Comparison of ENCODE assay signal across 13 cellular contexts in the genomic region with DNA sequence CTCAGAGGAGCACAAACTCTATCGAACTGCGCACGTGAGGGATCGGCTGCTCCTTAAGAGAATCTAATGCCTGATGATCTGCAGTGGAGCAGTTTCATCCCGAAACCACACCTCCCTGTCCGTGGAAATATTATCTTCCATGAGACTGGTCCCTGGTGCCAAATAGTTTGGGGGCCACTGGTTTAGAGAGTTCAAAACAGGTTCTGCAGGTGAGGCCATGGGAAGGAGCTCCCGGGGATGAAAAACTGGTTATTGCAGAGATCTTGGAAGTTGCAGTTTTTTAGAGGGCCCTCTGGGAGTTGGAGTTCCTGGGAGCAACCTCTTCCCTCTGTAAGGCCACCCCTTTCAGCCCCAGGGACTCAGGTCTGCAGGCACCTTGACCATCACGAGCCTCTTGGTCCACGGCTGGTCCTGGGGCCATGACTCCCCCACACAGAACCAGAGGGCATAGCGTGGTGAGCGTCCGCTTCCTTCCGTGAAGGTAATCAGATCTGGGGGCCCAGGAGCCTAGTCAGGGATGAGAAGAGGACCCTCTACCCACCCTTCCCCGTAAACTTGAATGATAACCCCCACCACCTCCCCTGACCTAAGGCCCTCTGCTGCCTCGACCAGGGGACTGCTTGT.
"Had no signal": no experiment of that assay in that cellular context is flagged by ENCODE, and none has a peak within 500 bp of the region (broad histone marks: within the 10 kb centered on the region; RNA-seq: fewer than 3 reads in every experiment).

No MANE protein-coding gene starts in this region.

- H3K9me3 Mint-ChIP-seq: activated CD4-positive, alpha-beta memory T cell treated with anti-CD3 and anti-CD28 coated beads for 36 hours; activated T-helper 17 cell treated with anti-CD3 and anti-CD28 coated beads, Interleukin-2, amount 50 U/mL, for 72 hours; central memory CD8-positive, alpha-beta T cell; nephron had no signal

- H3K27ac Mint-ChIP-seq: activated T-helper 17 cell treated with anti-CD3 and anti-CD28 coated beads, Interleukin-2, amount 50 U/mL, for 72 hours; nephron had no signal

- H3K4me1 Mint-ChIP-seq: activated T-helper 17 cell treated with anti-CD3 and anti-CD28 coated beads, Interleukin-2, amount 50 U/mL, for 72 hours had no signal

- H3K4me3 ChIP-seq: coronary artery, esophagus squamous epithelium, lower lobe of right lung, thyroid gland had no signal

- H3K9me3 ChIP-seq: esophagus squamous epithelium, lower lobe of right lung, thyroid gland had no signal

- H3K27me3 ChIP-seq: brain microvascular endothelial cell, esophagus squamous epithelium, thyroid gland had no signal

- DNase-seq: activated naive CD4-positive, alpha-beta T cell; brain microvascular endothelial cell; esophagus squamous epithelium; lower lobe of right lung; stimulated activated CD4-positive, alpha-beta T cell treated with anti-CD3 and anti-CD28 coated beads, Interleukin-12 subunit alpha, Interleukin-12 subunit beta, amount 100 ng/mL, for 4 hours; stimulated activated CD8-positive, alpha-beta memory T cell treated with anti-CD3 and anti-CD28 coated beads, Interleukin-4, amount 100 ng/mL, for 48 hours; stimulated activated naive CD4-positive, alpha-beta T cell treated with Interleukin-2 at 50 U/mL for 16 hours had no signal

- H3K27ac ChIP-seq: brain microvascular endothelial cell, coronary artery, esophagus squamous epithelium, lower lobe of right lung, thyroid gland had no signal

- ATAC-seq: activated T-helper 17 cell treated with anti-CD3 and anti-CD28 coated beads, Interleukin-2, amount 50 U/mL, for 72 hours; lower lobe of right lung had no signal

- H3K4me3 Mint-ChIP-seq: activated CD4-positive, alpha-beta memory T cell treated with anti-CD3 and anti-CD28 coated beads for 36 hours; activated T-helper 17 cell treated with anti-CD3 and anti-CD28 coated beads, Interleukin-2, amount 50 U/mL, for 72 hours; central memory CD8-positive, alpha-beta T cell had no signal

- H3K27me3 Mint-ChIP-seq: activated CD4-positive, alpha-beta memory T cell treated with anti-CD3 and anti-CD28 coated beads for 36 hours; activated T-helper 17 cell treated with anti-CD3 and anti-CD28 coated beads, Interleukin-2, amount 50 U/mL, for 72 hours; central memory CD8-positive, alpha-beta T cell had no signal
